In genomic region chr3:102830415-102830814, GRCh38 we compare ENCODE assay signal across 33 cellular contexts.
"Had no signal": no experiment of that assay in that cellular context is flagged by ENCODE, and none has a peak within 500 bp of the region (broad histone marks: within the 10 kb centered on the region; RNA-seq: fewer than 3 reads in every experiment).

No MANE protein-coding gene starts in this region.

- H3K9me3 ChIP-seq: adrenal gland, body of pancreas had no signal

- H3K9me3 Mint-ChIP-seq: activated CD4-positive, alpha-beta memory T cell treated with anti-CD3 and anti-CD28 coated beads for 36 hours; activated CD4-positive, alpha-beta T cell treated with anti-CD3 and anti-CD28 coated beads, Interleukin-2, amount 10 ng/mL, durations not matched to agents 24 days and 14 days; activated naive CD4-positive, alpha-beta T cell treated with anti-CD3 and anti-CD28 coated beads for 36 hours; activated naive CD4-positive, alpha-beta T cell treated with anti-CD3 and anti-CD28 coated beads, Interleukin-2, amount 50 U/mL, for 24 hours; activated naive CD8-positive, alpha-beta T cell treated with anti-CD3 and anti-CD28 coated beads, Interleukin-2, amount 50 U/mL, for 24 hours; activated T-helper 1 cell treated with anti-CD3 and anti-CD28 coated beads, Interleukin-12 subunit alpha, Interleukin-12 subunit beta, Interleukin-2, Interleukin-4 antibody, amounts not matched to agents 30 ng/mL and 10 ng/mL and 1 ng/mL, durations not matched to agents 14 hours and 24 hours and 36 hours; activated T-helper 2 cell treated with anti-CD3 and anti-CD28 coated beads, Interferon-gamma antibody, Interleukin-2, Interleukin-4, amounts not matched to agents 10 μg/mL and 5 μg/mL and 100 μg/mL, durations not matched to agents 14 hours and 24 hours and 36 hours; endodermal cell had no signal

- H3K27me3 Mint-ChIP-seq: activated CD4-positive, alpha-beta T cell treated with anti-CD3 and anti-CD28 coated beads for 36 hours; activated CD4-positive, alpha-beta T cell treated with anti-CD3 and anti-CD28 coated beads, Interleukin-2, amount 10 ng/mL, durations not matched to agents 24 days and 14 days; activated CD8-positive, alpha-beta memory T cell treated with anti-CD3 and anti-CD28 coated beads, Interleukin-2, amount 10 ng/mL, durations not matched to agents 7 days and 5 days; activated naive CD4-positive, alpha-beta T cell treated with anti-CD3 and anti-CD28 coated beads, Interleukin-2, amount 50 U/mL, for 24 hours; activated naive CD8-positive, alpha-beta T cell treated with anti-CD3 and anti-CD28 coated beads for 36 hours; activated naive CD8-positive, alpha-beta T cell treated with anti-CD3 and anti-CD28 coated beads, Interleukin-2, amount 50 U/mL, for 24 hours; central memory CD8-positive, alpha-beta T cell; dendritic cell treated with granulocyte-macrophage colony-stimulating factor and Interleukin-4, amounts not matched to agents 40 ng/mL and 50 ng/mL, for 4 days; T-helper 17 cell had no signal

- H3K36me3 ChIP-seq: adrenal gland, cardiac muscle cell had no signal

- H3K4me1 Mint-ChIP-seq: activated CD4-positive, alpha-beta T cell treated with anti-CD3 and anti-CD28 coated beads for 36 hours; activated CD4-positive, alpha-beta T cell treated with anti-CD3 and anti-CD28 coated beads, Interleukin-2, amount 10 ng/mL, durations not matched to agents 24 days and 14 days; activated CD8-positive, alpha-beta memory T cell treated with anti-CD3 and anti-CD28 coated beads, Interleukin-2, amount 10 ng/mL, durations not matched to agents 7 days and 5 days; activated naive CD4-positive, alpha-beta T cell treated with anti-CD3 and anti-CD28 coated beads, Interleukin-2, amount 50 U/mL, for 24 hours; activated naive CD8-positive, alpha-beta T cell treated with anti-CD3 and anti-CD28 coated beads for 36 hours; activated naive CD8-positive, alpha-beta T cell treated with anti-CD3 and anti-CD28 coated beads, Interleukin-2, amount 50 U/mL, for 24 hours; central memory CD8-positive, alpha-beta T cell; endodermal cell; T-helper 17 cell had no signal

- ATAC-seq: activated CD4-positive, alpha-beta T cell treated with anti-CD3 and anti-CD28 coated beads for 36 hours; activated CD8-positive, alpha-beta memory T cell treated with anti-CD3 and anti-CD28 coated beads, Interleukin-2, amount 10 ng/mL, durations not matched to agents 7 days and 5 days; activated CD8-positive, alpha-beta T cell treated with anti-CD3 and anti-CD28 coated beads, Interleukin-2, amount 10 ng/mL, durations not matched to agents 7 days and 5 days; activated naive CD8-positive, alpha-beta T cell treated with anti-CD3 and anti-CD28 coated beads, Interleukin-2, amount 50 U/mL, for 24 hours; body of pancreas; esophagus mucosa; T-helper 17 cell had no signal

- DNase-seq: activated CD4-positive, alpha-beta memory T cell treated with anti-CD3 and anti-CD28 coated beads for 36 hours; activated CD4-positive, alpha-beta T cell treated with anti-CD3 and anti-CD28 coated beads for 36 hours; activated CD4-positive, alpha-beta T cell treated with anti-CD3 and anti-CD28 coated beads, Interleukin-2, amount 10 ng/mL, durations not matched to agents 24 days and 14 days; activated CD4-positive, CD25-positive, alpha-beta regulatory T cell; activated CD4-positive, CD25-positive, alpha-beta regulatory T cell treated with anti-CD3 and anti-CD28 coated beads, Interleukin-2, amount 50 U/mL, for 72 hours; activated CD8-positive, alpha-beta memory T cell treated with anti-CD3 and anti-CD28 coated beads, Interleukin-2, amount 10 ng/mL, durations not matched to agents 7 days and 5 days; activated CD8-positive, alpha-beta memory T cell treated with anti-CD3 and anti-CD28 coated beads, Interleukin-2, amount 50 U/mL, for 4 hours; activated CD8-positive, alpha-beta T cell treated with anti-CD3 and anti-CD28 coated beads, Interleukin-2, amount 10 ng/mL, durations not matched to agents 7 days and 5 days; activated effector memory CD4-positive, alpha-beta T cell treated with anti-CD3 and anti-CD28 coated beads, Interleukin-2, amount 50 U/mL, for 16 hours; activated naive CD4-positive, alpha-beta T cell treated with anti-CD3 and anti-CD28 coated beads for 36 hours; activated naive CD8-positive, alpha-beta T cell treated with anti-CD3 and anti-CD28 coated beads for 36 hours; activated naive CD8-positive, alpha-beta T cell treated with anti-CD3 and anti-CD28 coated beads, Interleukin-2, amount 50 U/mL, for 24 hours; activated T-cell treated with anti-CD3 and anti-CD28 coated beads, Interleukin-2, amount 50 U/mL, for 1 hour; activated T-cell treated with anti-CD3 and anti-CD28 coated beads, Interleukin-2, amount 50 U/mL, for 48 hours; adrenal gland; amygdala; aorta; body of pancreas; effector memory CD4-positive, alpha-beta T cell; foreskin fibroblast; T-helper 1 cell; T-helper 17 cell had no signal

- H3K27ac Mint-ChIP-seq: activated CD4-positive, alpha-beta memory T cell treated with anti-CD3 and anti-CD28 coated beads for 36 hours; activated CD4-positive, alpha-beta T cell treated with anti-CD3 and anti-CD28 coated beads for 36 hours; activated CD4-positive, alpha-beta T cell treated with anti-CD3 and anti-CD28 coated beads, Interleukin-2, amount 10 ng/mL, durations not matched to agents 24 days and 14 days; activated CD8-positive, alpha-beta memory T cell treated with anti-CD3 and anti-CD28 coated beads, Interleukin-2, amount 10 ng/mL, durations not matched to agents 7 days and 5 days; activated CD8-positive, alpha-beta T cell treated with anti-CD3 and anti-CD28 coated beads, Interleukin-2, amount 10 ng/mL, durations not matched to agents 7 days and 5 days; activated naive CD4-positive, alpha-beta T cell treated with anti-CD3 and anti-CD28 coated beads for 36 hours; activated naive CD4-positive, alpha-beta T cell treated with anti-CD3 and anti-CD28 coated beads, Interleukin-2, amount 50 U/mL, for 24 hours; activated naive CD8-positive, alpha-beta T cell treated with anti-CD3 and anti-CD28 coated beads for 36 hours; activated naive CD8-positive, alpha-beta T cell treated with anti-CD3 and anti-CD28 coated beads, Interleukin-2, amount 50 U/mL, for 24 hours; activated T-helper 1 cell treated with anti-CD3 and anti-CD28 coated beads, Interleukin-12 subunit alpha, Interleukin-12 subunit beta, Interleukin-2, Interleukin-4 antibody, amounts not matched to agents 30 ng/mL and 10 ng/mL and 1 ng/mL, durations not matched to agents 14 hours and 24 hours and 36 hours; activated T-helper 2 cell treated with anti-CD3 and anti-CD28 coated beads, Interferon-gamma antibody, Interleukin-2, Interleukin-4, amounts not matched to agents 10 μg/mL and 5 μg/mL and 100 μg/mL, durations not matched to agents 14 hours and 24 hours and 36 hours; dendritic cell treated with granulocyte-macrophage colony-stimulating factor and Interleukin-4, amounts not matched to agents 40 ng/mL and 50 ng/mL, for 4 days; endodermal cell; T-helper 17 cell had no signal

- H3K4me3 ChIP-seq: adrenal gland, body of pancreas, cardiac muscle cell, coronary artery, dorsolateral prefrontal cortex had no signal

- H3K27ac ChIP-seq: adrenal gland, body of pancreas, cardiac muscle cell, coronary artery, dorsolateral prefrontal cortex had no signal

- FAIRE-seq: frontal cortex had no signal

- H3K36me3 Mint-ChIP-seq: activated CD4-positive, alpha-beta memory T cell treated with anti-CD3 and anti-CD28 coated beads for 36 hours; activated CD8-positive, alpha-beta memory T cell treated with anti-CD3 and anti-CD28 coated beads, Interleukin-2, amount 10 ng/mL, durations not matched to agents 7 days and 5 days; activated naive CD4-positive, alpha-beta T cell treated with anti-CD3 and anti-CD28 coated beads, Interleukin-2, amount 50 U/mL, for 24 hours; activated naive CD8-positive, alpha-beta T cell treated with anti-CD3 and anti-CD28 coated beads for 36 hours had no signal

- H3K4me1 ChIP-seq: adrenal gland, body of pancreas had no signal

- H3K27me3 ChIP-seq: adrenal gland, body of pancreas, cardiac muscle cell, dorsolateral prefrontal cortex had no signal

- H3K4me3 Mint-ChIP-seq: activated CD4-positive, alpha-beta memory T cell treated with anti-CD3 and anti-CD28 coated beads for 36 hours; activated CD4-positive, alpha-beta T cell treated with anti-CD3 and anti-CD28 coated beads for 36 hours; activated CD4-positive, alpha-beta T cell treated with anti-CD3 and anti-CD28 coated beads, Interleukin-2, amount 10 ng/mL, durations not matched to agents 24 days and 14 days; activated CD8-positive, alpha-beta memory T cell treated with anti-CD3 and anti-CD28 coated beads, Interleukin-2, amount 10 ng/mL, durations not matched to agents 7 days and 5 days; activated CD8-positive, alpha-beta T cell treated with anti-CD3 and anti-CD28 coated beads, Interleukin-2, amount 10 ng/mL, durations not matched to agents 7 days and 5 days; activated naive CD4-positive, alpha-beta T cell treated with anti-CD3 and anti-CD28 coated beads for 36 hours; activated naive CD4-positive, alpha-beta T cell treated with anti-CD3 and anti-CD28 coated beads, Interleukin-2, amount 50 U/mL, for 24 hours; activated naive CD8-positive, alpha-beta T cell treated with anti-CD3 and anti-CD28 coated beads for 36 hours; activated naive CD8-positive, alpha-beta T cell treated with anti-CD3 and anti-CD28 coated beads, Interleukin-2, amount 50 U/mL, for 24 hours; activated T-helper 1 cell treated with anti-CD3 and anti-CD28 coated beads, Interleukin-12 subunit alpha, Interleukin-12 subunit beta, Interleukin-2, Interleukin-4 antibody, amounts not matched to agents 30 ng/mL and 10 ng/mL and 1 ng/mL, durations not matched to agents 14 hours and 24 hours and 36 hours; central memory CD8-positive, alpha-beta T cell; dendritic cell treated with granulocyte-macrophage colony-stimulating factor and Interleukin-4, amounts not matched to agents 40 ng/mL and 50 ng/mL, for 4 days; endodermal cell; T-helper 17 cell had no signal
